Comparison of ENCODE assay signal across 9 cellular contexts in genomic region chr5:154273028-154273617, GRCh38.
DNase-seq lines count a peak whose midpoint lies in the region; ATAC-seq and TF ChIP-seq lines count a peak whose summit lies in the region.
"Had no signal": no experiment of that assay in that cellular context is flagged by ENCODE, and none has a peak within 500 bp of the region (broad histone marks: within the 10 kb centered on the region; RNA-seq: fewer than 3 reads in every experiment).

No MANE protein-coding gene starts in this region.

- H3K4me1 Mint-ChIP-seq in activated T-cell treated with anti-CD3 and anti-CD28 coated beads, Interleukin-2, amount 50 U/mL, for 72 hours (ENCODE audit: low read depth): peaks cover 35% of the 10 kb centered on the region
- peaks cover 25% of the 10 kb centered on the region for H3K4me1 Mint-ChIP-seq in activated CD8-positive, alpha-beta T cell treated with anti-CD3 and anti-CD28 coated beads, Interleukin-2, amount 10 ng/mL, durations not matched to agents 7 days and 5 days (ENCODE audit: low read depth)

- ATAC-seq in activated T-cell treated with anti-CD3 and anti-CD28 coated beads, Interleukin-2, amount 50 U/mL, for 72 hours (replicated peaks in 1 of 2): peak in 1 of 2 donors; percentile 77
- ATAC-seq in HG02981 (IDR thresholded peaks at IDR 0.05; ENCODE audit: unreplicated experiment): peak; percentile 36
- ATAC-seq in activated CD8-positive, alpha-beta T cell treated with anti-CD3 and anti-CD28 coated beads, Interleukin-2, amount 10 ng/mL, durations not matched to agents 7 days and 5 days: peak; percentile 76
- ATAC-seq in left lung: peak; percentile 54

- H3K27me3 ChIP-seq in left lung: no peaks in the 10 kb centered on the region
- no peaks in the 10 kb centered on the region for H3K27me3 ChIP-seq in GM23248 (replicated peaks; ENCODE audit: insufficient read depth)

- no peak overlapping the region for H3K4me2 ChIP-seq in GM23248 (ENCODE audit: unreplicated experiment)

- peak overlapping the region; percentile 43 for H3K27ac Mint-ChIP-seq in activated T-cell treated with anti-CD3 and anti-CD28 coated beads, Interleukin-2, amount 50 U/mL, for 72 hours
- peak overlapping the region; percentile 85 for H3K27ac Mint-ChIP-seq in activated CD8-positive, alpha-beta T cell treated with anti-CD3 and anti-CD28 coated beads, Interleukin-2, amount 10 ng/mL, durations not matched to agents 7 days and 5 days

- POLR2A ChIA-PET in activated CD8-positive, alpha-beta T cell treated with anti-CD3 and anti-CD28 coated beads, Interleukin-2, amount 10 ng/mL, durations not matched to agents 7 days and 5 days (lab: Charles Lee): interaction anchor here (1.8 kb wide), 1 partner anchor 84 kb away, joined by 5 read pairs; no protein-coding TSS in a partner anchor

- peaks cover 58% of the 10 kb centered on the region for H3K79me2 ChIP-seq in GM23248 (ENCODE audit: insufficient read depth)

- CTCF ChIA-PET in activated CD8-positive, alpha-beta T cell treated with anti-CD3 and anti-CD28 coated beads, Interleukin-2, amount 10 ng/mL, durations not matched to agents 7 days and 5 days (lab: Charles Lee): interaction anchor here (1.7 kb wide), 2 partner anchors 37 to 132 kb away, joined by 3 to 4 read pairs; no protein-coding TSS in a partner anchor

- H3K4me1 ChIP-seq in left lung: peaks cover 3 to 28% of the 10 kb centered on the region in 2 donors
- H3K4me1 ChIP-seq in GM23248 (ENCODE audit: insufficient read depth): peaks cover 42% of the 10 kb centered on the region
- H3K4me1 ChIP-seq: Caco-2 had no signal

- H3K36me3 ChIP-seq in left lung: no peaks in the 10 kb centered on the region
- H3K36me3 ChIP-seq in GM23248 (ENCODE audit: low read depth): no peaks in the 10 kb centered on the region

- H3K4me3 Mint-ChIP-seq in activated T-cell treated with anti-CD3 and anti-CD28 coated beads, Interleukin-2, amount 50 U/mL, for 72 hours: peak overlapping the region in 1 of 2 donors; percentile 10
- peak overlapping the region; percentile 12 for H3K4me3 Mint-ChIP-seq in activated CD8-positive, alpha-beta T cell treated with anti-CD3 and anti-CD28 coated beads, Interleukin-2, amount 10 ng/mL, durations not matched to agents 7 days and 5 days

- peaks cover 47% of the 10 kb centered on the region for H3F3A ChIP-seq in GM23248 (ENCODE audit: insufficient read depth)

- no peaks in the 10 kb centered on the region for H3K27me3 Mint-ChIP-seq in activated T-cell treated with anti-CD3 and anti-CD28 coated beads, Interleukin-2, amount 50 U/mL, for 72 hours (ENCODE audit: low read depth)
- H3K27me3 Mint-ChIP-seq in activated CD8-positive, alpha-beta T cell treated with anti-CD3 and anti-CD28 coated beads, Interleukin-2, amount 10 ng/mL, durations not matched to agents 7 days and 5 days (ENCODE audit: low read depth): no peaks in the 10 kb centered on the region

- H4K20me1 ChIP-seq in GM23248 (ENCODE audit: insufficient read depth): no peaks in the 10 kb centered on the region

- no peak overlapping the region for H3K9ac ChIP-seq in GM23248

- H2AFZ ChIP-seq in GM23248: no peak overlapping the region

- peak in 1 of 2 donors; percentile 5 for DNase-seq in activated T-cell treated with anti-CD3 and anti-CD28 coated beads, Interleukin-2, amount 50 U/mL, for 72 hours
- DNase-seq in activated T-cell treated with anti-CD3 and anti-CD28 coated beads, Interleukin-2, amount 50 U/mL, for 48 hours: no peak
- DNase-seq in activated CD8-positive, alpha-beta T cell treated with anti-CD3 and anti-CD28 coated beads, Interleukin-2, amount 10 ng/mL, durations not matched to agents 7 days and 5 days: peak; percentile 44
- DNase-seq in left lung (peak in 1 of 2 donors; percentile 47), DMS53 (lab: John Stamatoyannopoulos, UW) (no peak), dedifferentiated amniotic fluid mesenchymal stem cell (ENCODE audit: extremely low spot score) (no peak), GM23248 (no peak)

- H3K9me3 Mint-ChIP-seq in activated T-cell treated with anti-CD3 and anti-CD28 coated beads, Interleukin-2, amount 50 U/mL, for 72 hours: no peaks in the 10 kb centered on the region
- H3K9me3 Mint-ChIP-seq in activated CD8-positive, alpha-beta T cell treated with anti-CD3 and anti-CD28 coated beads, Interleukin-2, amount 10 ng/mL, durations not matched to agents 7 days and 5 days (ENCODE audit: insufficient read depth): no peaks in the 10 kb centered on the region

- H3K9me3 ChIP-seq in left lung: no peaks in the 10 kb centered on the region
- no peaks in the 10 kb centered on the region for H3K9me3 ChIP-seq in GM23248 (ENCODE audit: low read depth)
- H3K9me3 ChIP-seq: Caco-2 had no signal

- no peaks in the 10 kb centered on the region for H3K36me3 Mint-ChIP-seq in activated T-cell treated with anti-CD3 and anti-CD28 coated beads, Interleukin-2, amount 50 U/mL, for 72 hours (ENCODE audit: insufficient read depth in 2 of 2)
- H3K36me3 Mint-ChIP-seq in activated CD8-positive, alpha-beta T cell treated with anti-CD3 and anti-CD28 coated beads, Interleukin-2, amount 10 ng/mL, durations not matched to agents 7 days and 5 days (ENCODE audit: low read depth): peaks cover 4% of the 10 kb centered on the region

- intact Hi-C loops in left lung (cut with DNase I): no loop called here

- peak overlapping the region; percentile 45 for H3K27ac ChIP-seq in left lung
- H3K27ac ChIP-seq in GM23248: no peak overlapping the region

- 50 to 58% methylated on average over 3 of the region's 3 CpGs for WGBS in GM23248 (ENCODE audit: low coverage in 1 of 2, low lambda C conversion rate in 2 of 2, missing lambda C conversion rate in 2 of 2), 2 experiments

- in situ Hi-C loops in GM23248 (cut with MboI): no loop called here

- H3K4me3 ChIP-seq in left lung: no peak overlapping the region
- H3K4me3 ChIP-seq in GM23248: no peak overlapping the region

- no peaks in the 10 kb centered on the region for H3K9me2 ChIP-seq in GM23248 (ENCODE audit: insufficient read depth)

- TF ChIP-seq CTCF in left lung (IDR thresholded peaks at IDR 0.05): no peak
